In the genomic region with DNA sequence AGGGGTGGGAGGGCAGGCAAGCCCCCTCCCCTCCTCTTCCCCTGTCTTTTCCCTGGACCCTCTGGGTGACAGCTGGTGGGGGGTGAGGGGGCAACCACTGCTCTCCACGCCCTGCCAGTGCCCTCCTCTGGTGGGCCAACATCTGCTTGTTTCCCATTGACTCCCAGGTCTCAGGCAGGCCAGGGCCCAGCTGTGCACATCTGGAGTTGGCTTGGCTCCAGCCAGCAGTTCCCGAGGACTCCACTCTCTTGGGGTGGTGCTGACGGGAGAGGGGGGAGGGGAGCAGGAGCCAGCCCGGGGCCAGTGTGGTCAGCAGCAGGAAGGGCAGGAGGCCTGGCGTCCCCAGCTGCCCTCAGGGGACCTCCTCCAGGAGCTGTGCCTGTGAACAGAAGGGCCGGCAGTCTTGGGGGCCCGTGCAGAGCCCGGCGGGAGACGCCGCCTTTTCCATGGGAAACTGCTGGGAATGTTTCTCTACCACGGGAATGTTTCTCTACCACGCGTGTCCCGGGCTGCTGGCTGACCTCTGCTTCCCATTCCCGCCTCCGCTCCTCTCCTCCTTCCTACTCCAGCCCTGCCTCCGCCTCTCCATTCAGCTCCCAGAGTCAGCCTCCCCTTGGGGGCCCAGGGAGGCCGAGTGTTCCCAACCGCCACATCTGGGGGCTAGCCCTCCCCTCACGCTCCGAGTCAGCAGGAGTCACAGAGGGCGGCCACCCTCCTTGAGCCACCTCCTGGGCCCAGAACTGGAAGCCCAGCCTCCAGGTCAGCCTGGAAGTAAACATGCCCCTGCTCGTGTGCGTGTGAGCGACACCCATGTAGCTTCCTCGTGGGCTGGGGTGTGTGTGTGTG, we compare ENCODE assay signal across 8 cellular contexts. TPM values are rescaled to one million over a fixed set of nuclear protein-coding genes. Genes with fewer than 3 reads are reported as not detected.
DNase-seq lines count a peak whose midpoint lies in the region; ATAC-seq and TF ChIP-seq lines count a peak whose summit lies in the region.

No MANE protein-coding gene starts in this region.

- 0 out of 2 replicates have a peak, but pooled peaks have one; percentile 1 for TF ChIP-seq CTCF in AG09319 (IDR thresholded peaks at IDR 0.05; ENCODE audit: low read depth, low read length)
- no peak for TF ChIP-seq CTCF in nephron progenitor cell (IDR thresholded peaks at IDR 0.05)

- peaks cover 9% of the 10 kb centered on the region for H3K27me3 Mint-ChIP-seq in nephron progenitor cell (ENCODE audit: low read depth, poor library complexity)

- peak overlapping the region; percentile 88 for H3K27ac Mint-ChIP-seq in nephron progenitor cell

- H3K4me3 Mint-ChIP-seq in nephron progenitor cell = no peak overlapping the region

- DNase-seq in AG09319 (ENCODE audit: extremely low read depth, low read depth) = no peak
- DNase-seq in RPMI7951 (ENCODE audit: low read depth) = peak; percentile 93
- peak; percentile 86 for DNase-seq in fibroblast of gingiva (ENCODE audit: low read depth)
- peak; percentile 54 for DNase-seq in nephron progenitor cell
- DNase-seq in SK-N-DZ (ENCODE audit: low spot score) = no peak
- DNase-seq in NOMO-1 (lab: John Stamatoyannopoulos, UW; ENCODE audit: unreplicated experiment in 2 of 2) = no peak
- DNase-seq in iPS-NIHi11 (ENCODE audit: low spot score) = no peak

- H3K36me3 Mint-ChIP-seq in nephron progenitor cell (ENCODE audit: low read depth) = no peaks in the 10 kb centered on the region

- peaks cover 68% of the 10 kb centered on the region for H3K4me1 Mint-ChIP-seq in nephron progenitor cell

- no peak for ATAC-seq in HG03354 (IDR thresholded peaks at IDR 0.05; ENCODE audit: poor library complexity, severe bottlenecking, unreplicated experiment)

- H3K9me3 Mint-ChIP-seq in nephron progenitor cell = no peaks in the 10 kb centered on the region

RNA-seq across cellular contexts. Expression of gene CYGB, which starts 7.6 kb away (rescaled TPM):
- total RNA-seq in RPMI7951 (2014; rRNA removed; shearing (Covaris generic)) = 1.1 and 2.0 TPM in 2 replicates
- 0.93 and 4.2 TPM in 2 replicates for polyA plus RNA-seq in SK-N-DZ (2014; cell fraction: cytosol; rRNA removed)
- 1.4 and 2.7 TPM in 2 replicates for polyA plus RNA-seq in SK-N-DZ (2014; cell fraction: nucleus; rRNA removed)

RNA-seq across cellular contexts. Expression of gene PRCD, which starts 10.0 kb away (rescaled TPM):
- under 0.01 and 0.48 TPM in 2 replicates for total RNA-seq in RPMI7951 (2014; rRNA removed; shearing (Covaris generic))
- 20.7 and 26.4 TPM in 2 replicates for polyA plus RNA-seq in SK-N-DZ (2014; cell fraction: cytosol; rRNA removed)
- polyA plus RNA-seq in SK-N-DZ (2014; cell fraction: nucleus; rRNA removed) = 20.8 and 32.3 TPM in 2 replicates

RNA-seq across cellular contexts. Expression of gene RHBDF2, which starts 28.6 kb away (rescaled TPM):
- 22.6 and 24.0 TPM in 2 replicates for total RNA-seq in RPMI7951 (2014; rRNA removed; shearing (Covaris generic))
- polyA plus RNA-seq in SK-N-DZ (2014; cell fraction: cytosol; rRNA removed) = 0.08 and 1.0 TPM in 2 replicates
- polyA plus RNA-seq in SK-N-DZ (2014; cell fraction: nucleus; rRNA removed) = 0.56 and 0.89 TPM in 2 replicates

RNA-seq across cellular contexts. Expression of gene ST6GALNAC2, which starts 55.8 kb away (rescaled TPM):
- total RNA-seq in RPMI7951 (2014; rRNA removed; shearing (Covaris generic)) = 10.7 and 11.4 TPM in 2 replicates
- polyA plus RNA-seq in SK-N-DZ (2014; cell fraction: cytosol; rRNA removed) = not detected in 2 replicates
- not detected in 2 replicates for polyA plus RNA-seq in SK-N-DZ (2014; cell fraction: nucleus; rRNA removed)

Comparison
In these comparisons a context has a peak if more than half of its experiments do, and no peak if none do; other contexts are left out.
1. DNase-seq: peak in RPMI7951 (single experiment), fibroblast of gingiva (single experiment) and nephron progenitor cell (single experiment); none in AG09319 (single experiment), SK-N-DZ (single experiment), NOMO-1 (0 of 2) and iPS-NIHi11 (single experiment).